In the genomic region with DNA sequence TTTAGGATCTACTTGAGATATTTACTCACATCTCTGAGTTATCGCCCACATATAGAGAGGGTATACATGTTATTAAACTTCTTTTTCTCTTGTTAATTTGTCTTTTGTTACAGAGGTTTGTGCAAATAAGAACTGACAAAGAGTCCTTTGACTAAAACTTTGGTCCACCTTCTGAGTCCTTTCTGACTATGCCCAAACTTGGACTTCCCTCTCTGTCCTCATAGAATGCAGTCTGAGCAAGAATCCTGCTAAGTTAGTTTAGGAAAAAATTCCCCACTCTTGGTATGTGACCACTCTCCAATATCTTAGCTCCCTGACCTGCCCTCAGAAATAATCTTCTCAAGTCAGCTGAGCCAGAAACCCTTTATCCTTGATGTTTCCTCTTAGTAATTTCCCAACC, we compare ENCODE assay signal across 20 cellular contexts.
"Had no signal": no experiment of that assay in that cellular context is flagged by ENCODE, and none has a peak within 500 bp of the region (broad histone marks: within the 10 kb centered on the region; RNA-seq: fewer than 3 reads in every experiment).

No MANE protein-coding gene starts in this region.

- H3K27me3 Mint-ChIP-seq: memory B cell had no signal

- H3K9ac ChIP-seq: neural progenitor cell had no signal

- H2AFZ ChIP-seq: neural progenitor cell had no signal

- H3K4me1 Mint-ChIP-seq: immature natural killer cell, memory B cell, mesothelial cell of epicardium, natural killer cell had no signal

- H3K27ac ChIP-seq: foreskin keratinocyte, heart left ventricle, left ventricle myocardium inferior, lower lobe of right lung, neural progenitor cell, ovary had no signal

- ATAC-seq: foreskin keratinocyte, heart left ventricle, lower lobe of right lung, natural killer cell, right cardiac atrium had no signal

- DNase-seq: erythroblast; foreskin keratinocyte; heart left ventricle; hippocampal formation; immature natural killer cell; left ventricle myocardium inferior; lower lobe of right lung; natural killer cell; nucleus accumbens; ovary; right cardiac atrium; small intestine; stimulated activated CD4-positive, alpha-beta T cell treated with anti-CD3 and anti-CD28 coated beads, Interleukin-2, amount 100 ng/mL, for 48 hours; stimulated activated naive CD4-positive, alpha-beta T cell treated with Interleukin-2 at 50 U/mL for 16 hours had no signal

- H3K4me1 ChIP-seq: foreskin keratinocyte, heart left ventricle, left ventricle myocardium inferior, lower lobe of right lung, neural progenitor cell had no signal

- H3K4me3 Mint-ChIP-seq: immature natural killer cell, memory B cell, mesothelial cell of epicardium, natural killer cell, neural progenitor cell had no signal

- FAIRE-seq: endothelial cell of umbilical vein, keratinocyte, small intestine, urothelium cell line had no signal

- H3K9me3 ChIP-seq: lower lobe of right lung, ovary had no signal

- H3K36me3 Mint-ChIP-seq: memory B cell, natural killer cell, neural progenitor cell had no signal

- H3K4me3 ChIP-seq: heart left ventricle, left ventricle myocardium inferior, lower lobe of right lung, neural progenitor cell, ovary had no signal

- H3K36me3 ChIP-seq: heart left ventricle, left ventricle myocardium inferior, lower lobe of right lung, neural progenitor cell, ovary had no signal

- H3K27me3 ChIP-seq: foreskin keratinocyte, heart left ventricle, neural progenitor cell, ovary had no signal

- H3K27ac Mint-ChIP-seq: immature natural killer cell, memory B cell, mesothelial cell of epicardium, natural killer cell, neural progenitor cell had no signal

- H3K4me2 ChIP-seq: neural progenitor cell had no signal
